In genomic region chr7:36280840-36281812, GRCh38 we compare ENCODE assay signal across 9 cellular contexts.
DNase-seq lines count a peak whose midpoint lies in the region; ATAC-seq, FAIRE-seq and TF ChIP-seq lines count a peak whose summit lies in the region.
"Had no signal": no experiment of that assay in that cellular context is flagged by ENCODE, and none has a peak within 500 bp of the region (broad histone marks: within the 10 kb centered on the region; RNA-seq: fewer than 3 reads in every experiment).

No MANE protein-coding gene starts in this region.

- H3K4me1 ChIP-seq in transverse colon (peaks cover 25 to 64% (median 37%) of the 10 kb centered on the region in 4 donors), MM.1S (ENCODE audit: low read length) (no peaks in the 10 kb centered on the region)

- H3K27me3 ChIP-seq in transverse colon (no peaks in the 10 kb centered on the region), MM.1S (replicated peaks; ENCODE audit: insufficient read depth, low read length) (no peaks in the 10 kb centered on the region)

- no peak for TF ChIP-seq EP300 in transverse colon (IDR thresholded peaks at IDR 0.05; ENCODE audit: low read depth)

- no peak overlapping the region for H3K4me2 ChIP-seq in MM.1S (ENCODE audit: low read depth, low read length)

- no peaks in the 10 kb centered on the region for H3K36me3 ChIP-seq in transverse colon
- no peaks in the 10 kb centered on the region for H3K36me3 ChIP-seq in MM.1S (replicated peaks; ENCODE audit: insufficient read depth, low read length)

- no peak for TF ChIP-seq POLR2A in lower leg skin (IDR thresholded peaks at IDR 0.05)
- TF ChIP-seq POLR2A in transverse colon (IDR thresholded peaks at IDR 0.05): no peak

- H3K9ac ChIP-seq in MM.1S (ENCODE audit: low read length): no peak overlapping the region

- no peak overlapping the region for H2AFZ ChIP-seq in MM.1S (ENCODE audit: low read length)

- in situ Hi-C loops in transverse colon (cut with MboI; ENCODE audit: low pct_ligation_motif_present in 1 of 4, low pct_unique_long_range_greater_than_20kb in 1 of 4, low sequenced_read_pairs in 3 of 4): loop anchor here in 1 of 4 donors (25.0 kb wide), 1 partner anchor 119 kb away; the partner anchor contains the start of gene EEPD1

- TF ChIP-seq CTCF in lower leg skin (IDR thresholded peaks at IDR 0.05) (no peak), transverse colon (IDR thresholded peaks at IDR 0.05) (peak in 1 of 5 experiments; percentile 15), MM.1S (IDR thresholded peaks at IDR 0.05; ENCODE audit: low read length) (no peak)

- DNase-seq in NOMO-1 treated with DMSO at 0.1 percent for 48 hours (lab: John Stamatoyannopoulos, UW; ENCODE audit: unreplicated experiment): peak; percentile 82
- peak; percentile 59 for DNase-seq in ecto neural progenitor cell (ENCODE audit: low spot score)
- DNase-seq in lower leg skin (ENCODE audit: low spot score in 2 of 2): peak; percentile 80 to 95
- peak; percentile 73 for DNase-seq in transverse colon
- no peak for DNase-seq in MM.1S
- DNase-seq in HuH-7.5 (ENCODE audit: low spot score): no peak

- no peaks in the 10 kb centered on the region for H3K9me2 ChIP-seq in MM.1S (replicated peaks; ENCODE audit: insufficient read depth, low read length)

- H3K9me3 ChIP-seq in transverse colon (no peaks in the 10 kb centered on the region), MM.1S (replicated peaks; ENCODE audit: insufficient read depth, low read length) (no peaks in the 10 kb centered on the region)

- ATAC-seq in HG02798 (IDR thresholded peaks at IDR 0.05; ENCODE audit: poor library complexity, unreplicated experiment): peak; percentile 33

- no peaks in the 10 kb centered on the region for H3F3A ChIP-seq in MM.1S (ENCODE audit: insufficient read depth, low read length)

- peak; percentile 96 for FAIRE-seq in G401.6 (lab: Jason Lieb, UNC)

- intact Hi-C loops in lower leg skin (cut with DNase I; ENCODE audit: low total_unique reads) (loop anchor here (10.0 kb wide), 1 partner anchor 96 kb away; no protein-coding TSS in a partner anchor), transverse colon (cut with DNase I; ENCODE audit: low total_unique reads) (no loop called here)

- no peaks in the 10 kb centered on the region for H4K20me1 ChIP-seq in MM.1S (ENCODE audit: insufficient read depth, low read length)

- H3K79me2 ChIP-seq in MM.1S (ENCODE audit: low read length): no peaks in the 10 kb centered on the region

- no peak overlapping the region for H3K4me3 ChIP-seq in lower leg skin (ENCODE audit: low read depth, poor library complexity, severe bottlenecking)
- H3K4me3 ChIP-seq in transverse colon: no peak overlapping the region
- H3K4me3 ChIP-seq in MM.1S (ENCODE audit: low read length): no peak overlapping the region
- H3K4me3 ChIP-seq: SK-N-MC had no signal

- WGBS in lower leg skin, 2 donors: 9 to 16% methylated on average over 18 of the region's 18 CpGs
- WGBS in transverse colon (ENCODE audit: low coverage in 1 of 2), 2 donors: 6 to 17% methylated on average over 8 to 18 of the region's 18 CpGs

- H3K27ac ChIP-seq in transverse colon (peak overlapping the region; percentile 70 to 82 (median 78)), MM.1S (ENCODE audit: low read length) (no peak overlapping the region)
- H3K27ac ChIP-seq: SK-N-MC had no signal

Comparison
In these comparisons a context has a peak if more than half of its experiments do, and no peak if none do; other contexts are left out.
1. DNase-seq: peak in NOMO-1 treated with DMSO at 0.1 percent for 48 hours (single experiment), ecto neural progenitor cell (single experiment), lower leg skin (2 of 2) and transverse colon (single experiment); none in MM.1S (single experiment) and HuH-7.5 (single experiment).